ENCODE assay signal across 19 cellular contexts in genomic region chr15:43277231-43277823, GRCh38. TPM values are rescaled to one million over a fixed set of nuclear protein-coding genes. Genes with fewer than 3 reads are reported as not detected.
DNase-seq lines count a peak whose midpoint lies in the region; ATAC-seq lines count a peak whose summit lies in the region.
"Had no signal": no experiment of that assay in that cellular context is flagged by ENCODE, and none has a peak within 500 bp of the region (broad histone marks: within the 10 kb centered on the region; RNA-seq: fewer than 3 reads in every experiment).

No MANE protein-coding gene starts in this region.

- no peak overlapping the region for H3K4me3 ChIP-seq in BLaER1
- no peak overlapping the region for H3K4me3 ChIP-seq in Karpas-422 (ENCODE audit: low read length)
- H3K4me3 ChIP-seq: A549, GM23248 had no signal

- no peaks in the 10 kb centered on the region for H3K36me3 Mint-ChIP-seq in stimulated activated effector memory CD8-positive, alpha-beta T cell treated with anti-CD3 and anti-CD28 coated beads, Interleukin-12 subunit alpha, Interleukin-12 subunit beta, amount 100 ng/mL, for 72 hours
- H3K36me3 Mint-ChIP-seq: CD14-positive monocyte had no signal

- H3K27ac Mint-ChIP-seq in stimulated activated effector memory CD8-positive, alpha-beta T cell treated with anti-CD3 and anti-CD28 coated beads, Interleukin-12 subunit alpha, Interleukin-12 subunit beta, amount 100 ng/mL, for 72 hours = no peak overlapping the region
- H3K27ac Mint-ChIP-seq: CD14-positive monocyte had no signal

- peaks cover 5% of the 10 kb centered on the region for H3K4me1 Mint-ChIP-seq in stimulated activated effector memory CD8-positive, alpha-beta T cell treated with anti-CD3 and anti-CD28 coated beads, Interleukin-12 subunit alpha, Interleukin-12 subunit beta, amount 100 ng/mL, for 72 hours
- H3K4me1 Mint-ChIP-seq: CD14-positive monocyte had no signal

- H3K9ac ChIP-seq in BLaER1 (no peak overlapping the region), Karpas-422 (ENCODE audit: low read length) (no peak overlapping the region)
- H3K9ac ChIP-seq: GM23248 had no signal

- H3K27ac ChIP-seq in BLaER1 = no peak overlapping the region
- H3K27ac ChIP-seq in Karpas-422 (ENCODE audit: low read length) = no peak overlapping the region
- no peak overlapping the region for H3K27ac ChIP-seq in caudate nucleus (ENCODE audit: low read depth, low read length)
- H3K27ac ChIP-seq: A549, GM23248, HL-60 had no signal

- H4K20me1 ChIP-seq in BLaER1 (no peaks in the 10 kb centered on the region), Karpas-422 (ENCODE audit: insufficient read depth, low read depth, low read length) (no peaks in the 10 kb centered on the region)

- 0 out of 2 replicates have a peak overlapping the region, but pooled peaks have one; percentile 38 for H2AFZ ChIP-seq in Karpas-422 (ENCODE audit: low read length)
- H2AFZ ChIP-seq: GM23248 had no signal

- H3K9me3 Mint-ChIP-seq in stimulated activated effector memory CD8-positive, alpha-beta T cell treated with anti-CD3 and anti-CD28 coated beads, Interleukin-12 subunit alpha, Interleukin-12 subunit beta, amount 100 ng/mL, for 72 hours = no peaks in the 10 kb centered on the region

- no peaks in the 10 kb centered on the region for H3K27me3 ChIP-seq in BLaER1
- H3K27me3 ChIP-seq in Karpas-422 (ENCODE audit: low read length) = no peaks in the 10 kb centered on the region

- H3K4me1 ChIP-seq in BLaER1 = peaks cover 76% of the 10 kb centered on the region
- no peaks in the 10 kb centered on the region for H3K4me1 ChIP-seq in Karpas-422 (ENCODE audit: low read length)
- H3K4me1 ChIP-seq: A549, Caco-2 had no signal

- DNase-seq in Karpas-422 (no peak), islet precursor cell (peak; percentile 33), activated gamma-delta T cell treated with Interleukin-2 at 50 U/mL for 16 hours (no peak), Right ventricle myocardium superior (no peak), caudate nucleus (lab: John Stamatoyannopoulos, UW) (no peak)
- no peak for DNase-seq in stimulated activated effector memory CD8-positive, alpha-beta T cell treated with anti-CD3 and anti-CD28 coated beads, Interleukin-12 subunit alpha, Interleukin-12 subunit beta, amount 100 ng/mL, for 72 hours (ENCODE audit: low spot score in 2 of 2)
- DNase-seq: Caco-2; GM23248; HCEC 1CT; NCI-H187 treated with DMSO at 0.1 percent for 48 hours; NCI-H446; NK-92 treated with Interleukin-12 subunit alpha and Interleukin-12 subunit beta, amount 100 ng/mL, for 24 hours; SIG-M5 had no signal

- no peaks in the 10 kb centered on the region for H3K9me2 ChIP-seq in Karpas-422 (replicated peaks; ENCODE audit: insufficient read depth, low read length)

- H3K4me3 Mint-ChIP-seq in stimulated activated effector memory CD8-positive, alpha-beta T cell treated with anti-CD3 and anti-CD28 coated beads, Interleukin-12 subunit alpha, Interleukin-12 subunit beta, amount 100 ng/mL, for 72 hours = no peak overlapping the region
- H3K4me3 Mint-ChIP-seq: CD14-positive monocyte had no signal

- intact Hi-C loops in Right ventricle myocardium superior (cut with DNase I) = no loop called here

- H3K79me2 ChIP-seq in Karpas-422 (ENCODE audit: low read length) = no peaks in the 10 kb centered on the region

- no peaks in the 10 kb centered on the region for H3K36me3 ChIP-seq in BLaER1
- H3K36me3 ChIP-seq in Karpas-422 (ENCODE audit: insufficient read depth, low read length) = no peaks in the 10 kb centered on the region

- H3K9me3 ChIP-seq in BLaER1 (peaks cover 6% of the 10 kb centered on the region), Karpas-422 (ENCODE audit: low read length) (no peaks in the 10 kb centered on the region)
- H3K9me3 ChIP-seq: A549, Caco-2 had no signal

- H3K4me2 ChIP-seq in BLaER1 (peak overlapping the region; percentile 90), Karpas-422 (ENCODE audit: low read depth, low read length, poor library complexity, severe bottlenecking) (no peak overlapping the region)
- H3K4me2 ChIP-seq: A549 had no signal

- ATAC-seq in stimulated activated effector memory CD8-positive, alpha-beta T cell treated with anti-CD3 and anti-CD28 coated beads, Interleukin-12 subunit alpha, Interleukin-12 subunit beta, amount 100 ng/mL, for 72 hours = peak; percentile 45
- no peak for ATAC-seq in Right ventricle myocardium superior (ENCODE audit: poor library complexity)

RNA-seq across cellular contexts. Expression of gene TGM5, which starts 10.6 kb away (rescaled TPM):
- not detected in 2 replicates for total RNA-seq in Karpas-422 (2014; rRNA removed; shearing (Covaris generic); ENCODE audit: low replicate concordance)
- total RNA-seq in Right ventricle myocardium superior = not detected
- total RNA-seq: Caco-2, GM23248, OCI-LY7, RPMI7951 had no signal

RNA-seq across cellular contexts. Expression of gene TGM7, which starts 24.7 kb away (rescaled TPM):
- not detected in 2 replicates for total RNA-seq in Karpas-422 (2014; rRNA removed; shearing (Covaris generic); ENCODE audit: low replicate concordance)
- total RNA-seq in Right ventricle myocardium superior = not detected
- total RNA-seq: Caco-2, GM23248, OCI-LY7, RPMI7951 had no signal

RNA-seq across cellular contexts. Expression of gene LCMT2, which starts 53.0 kb away (rescaled TPM):
- 10.0 and 11.1 TPM in 2 replicates for total RNA-seq in Karpas-422 (2014; rRNA removed; shearing (Covaris generic); ENCODE audit: low replicate concordance)
- 4.8 TPM for total RNA-seq in Right ventricle myocardium superior

RNA-seq across cellular contexts. Expression of gene EPB42, which starts 56.5 kb away (rescaled TPM):
- total RNA-seq in Karpas-422 (2014; rRNA removed; shearing (Covaris generic); ENCODE audit: low replicate concordance) = not detected in 2 replicates
- total RNA-seq in Right ventricle myocardium superior = 0.24 TPM
- total RNA-seq: Caco-2, GM23248, OCI-LY7, RPMI7951 had no signal
